11 cellular contexts compared by ENCODE assay signal in genomic region chr16:25550647-25551046, GRCh38.
"Had no signal": no experiment of that assay in that cellular context is flagged by ENCODE, and none has a peak within 500 bp of the region (broad histone marks: within the 10 kb centered on the region; RNA-seq: fewer than 3 reads in every experiment).

No MANE protein-coding gene starts in this region.

- H3K9me3 ChIP-seq: HAP-1 had no signal

- H3K4me2 ChIP-seq: GM23338 had no signal

- DNase-seq: GM23248, GOT3, H7, H9, HCEC 1CT, HFFc6 had no signal

- H3K36me3 ChIP-seq: HAP-1 had no signal

- H3K27ac ChIP-seq: GM23248 had no signal

- ATAC-seq: GM23338, HCT116 had no signal

- H3K4me3 ChIP-seq: GM23248, GM23338, HAP-1 had no signal

- FAIRE-seq: H1, H54 had no signal

- H2AFZ ChIP-seq: GM23248, GM23338 had no signal

- H3K9ac ChIP-seq: GM23248 had no signal

- H3K4me1 ChIP-seq: HAP-1 had no signal
